In genomic region chr3:14524920-14525660, GRCh38 we compare ENCODE assay signal across 18 cellular contexts. TPM values are rescaled to one million over a fixed set of nuclear protein-coding genes. Genes with fewer than 3 reads are reported as not detected.
A peak's percentile ranks its signal among the peaks of the same experiment; 100 is the strongest.
DNase-seq lines count a peak whose midpoint lies in the region; ATAC-seq and TF ChIP-seq lines count a peak whose summit lies in the region.
"Had no signal": no experiment of that assay in that cellular context is flagged by ENCODE, and none has a peak within 500 bp of the region (broad histone marks: within the 10 kb centered on the region; RNA-seq: fewer than 3 reads in every experiment).

No MANE protein-coding gene starts in this region.

- no peaks in the 10 kb centered on the region for H3K9me2 ChIP-seq in SK-N-SH

- no peak overlapping the region for H4K8ac ChIP-seq in mesendoderm (ENCODE audit: low read depth, low read length)

- POLR2A ChIA-PET in SK-N-SH (lab: Yijun Ruan, JAX) = no interaction called here
- POLR2A ChIA-PET in activated CD8-positive, alpha-beta T cell treated with anti-CD3 and anti-CD28 coated beads, Interleukin-2, amount 10 ng/mL, durations not matched to agents 7 days and 5 days (lab: Charles Lee) = no interaction called here

- H3K9ac ChIP-seq in SK-N-SH (no peak overlapping the region), mesendoderm (ENCODE audit: low read length) (no peak overlapping the region)

- H3K36me3 Mint-ChIP-seq in progenitor cell of endocrine pancreas (ENCODE audit: insufficient read depth) = peaks cover 1% of the 10 kb centered on the region
- no peaks in the 10 kb centered on the region for H3K36me3 Mint-ChIP-seq in activated CD8-positive, alpha-beta T cell treated with anti-CD3 and anti-CD28 coated beads, Interleukin-2, amount 10 ng/mL, durations not matched to agents 7 days and 5 days (ENCODE audit: low read depth)
- H3K36me3 Mint-ChIP-seq: mesothelial cell of epicardium had no signal

- ATAC-seq in SK-N-SH treated with all-trans-retinoic acid at 6 μM for 48 hours = no peak
- ATAC-seq in GM19397 (IDR thresholded peaks at IDR 0.05; ENCODE audit: unreplicated experiment) = no peak
- ATAC-seq in activated CD8-positive, alpha-beta T cell treated with anti-CD3 and anti-CD28 coated beads, Interleukin-2, amount 10 ng/mL, durations not matched to agents 7 days and 5 days = no peak

- no peak for TF ChIP-seq RAD21 in SK-N-SH (IDR thresholded peaks at IDR 0.05; ENCODE audit: low read length)

- H2AFZ ChIP-seq in SK-N-SH (ENCODE audit: low read depth) = no peak overlapping the region

- H3K9me3 Mint-ChIP-seq in progenitor cell of endocrine pancreas (ENCODE audit: low read depth) = peaks cover under 1% of the 10 kb centered on the region
- no peaks in the 10 kb centered on the region for H3K9me3 Mint-ChIP-seq in activated CD8-positive, alpha-beta T cell treated with anti-CD3 and anti-CD28 coated beads, Interleukin-2, amount 10 ng/mL, durations not matched to agents 7 days and 5 days (ENCODE audit: insufficient read depth)
- H3K9me3 Mint-ChIP-seq: activated T-helper 17 cell treated with anti-CD3 and anti-CD28 coated beads, Interleukin-2, amount 50 U/mL, for 72 hours had no signal

- no peak overlapping the region for H2BK5ac ChIP-seq in mesendoderm (ENCODE audit: low read length)

- H3K27ac ChIP-seq in SK-N-SH (ENCODE audit: low read depth in 2 of 2, low read length in 1 of 2) = no peak overlapping the region
- peak overlapping the region; percentile 64 to 76 (median 72) for H3K27ac ChIP-seq in esophagus squamous epithelium
- H3K27ac ChIP-seq in mesendoderm (ENCODE audit: low read depth, low read length) = no peak overlapping the region
- H3K27ac ChIP-seq in suprapubic skin = no peak overlapping the region
- H3K27ac ChIP-seq: 22Rv1, thyroid gland had no signal

- TF ChIP-seq EP300 in SK-N-SH (IDR thresholded peaks at IDR 0.05; ENCODE audit: borderline replicate concordance in 1 of 2, low read depth in 1 of 2, low read length in 1 of 2) = no peak
- no peak for TF ChIP-seq EP300 in suprapubic skin (IDR thresholded peaks at IDR 0.05)

- intact Hi-C loops in esophagus squamous epithelium (cut with DNase I) = no loop called here

- no peak overlapping the region for H3K27ac Mint-ChIP-seq in progenitor cell of endocrine pancreas
- no peak overlapping the region for H3K27ac Mint-ChIP-seq in activated CD8-positive, alpha-beta T cell treated with anti-CD3 and anti-CD28 coated beads, Interleukin-2, amount 10 ng/mL, durations not matched to agents 7 days and 5 days
- H3K27ac Mint-ChIP-seq: activated T-helper 17 cell treated with anti-CD3 and anti-CD28 coated beads, Interleukin-2, amount 50 U/mL, for 72 hours; mesothelial cell of epicardium had no signal

- peak overlapping the region; percentile 14 for H2AK5ac ChIP-seq in mesendoderm (ENCODE audit: low read length)

- no peaks in the 10 kb centered on the region for H3K4me1 Mint-ChIP-seq in progenitor cell of endocrine pancreas (ENCODE audit: low read depth)
- no peaks in the 10 kb centered on the region for H3K4me1 Mint-ChIP-seq in activated CD8-positive, alpha-beta T cell treated with anti-CD3 and anti-CD28 coated beads, Interleukin-2, amount 10 ng/mL, durations not matched to agents 7 days and 5 days (ENCODE audit: low read depth)

- H4K20me1 ChIP-seq in SK-N-SH (ENCODE audit: insufficient read depth) = no peaks in the 10 kb centered on the region

- H3K4me3 ChIP-seq in SK-N-SH (ENCODE audit: low read depth in 2 of 2, low read length in 1 of 2) (no peak overlapping the region), esophagus squamous epithelium (peak overlapping the region in 1 of 4 donors; percentile 35), mesendoderm (ENCODE audit: low read length) (no peak overlapping the region), suprapubic skin (no peak overlapping the region)
- H3K4me3 ChIP-seq: thyroid gland had no signal

- H3K36me3 ChIP-seq in SK-N-SH (replicated peaks in 1 of 2; ENCODE audit: control insufficient read depth in 1 of 2, insufficient read depth in 2 of 2, low read length in 1 of 2) = no peaks in the 10 kb centered on the region
- H3K36me3 ChIP-seq in esophagus squamous epithelium = no peaks in the 10 kb centered on the region
- H3K36me3 ChIP-seq in mesendoderm (ENCODE audit: control insufficient read depth, insufficient read depth, low read length) = no peaks in the 10 kb centered on the region
- no peaks in the 10 kb centered on the region for H3K36me3 ChIP-seq in suprapubic skin
- H3K36me3 ChIP-seq: thyroid gland had no signal

- H3K56ac ChIP-seq in mesendoderm (ENCODE audit: low read length) = peak overlapping the region; percentile 74

- H3K4me1 ChIP-seq in SK-N-SH (ENCODE audit: control insufficient read depth in 1 of 2, insufficient read depth in 2 of 2, low read depth in 1 of 2, low read length in 1 of 2) (no peaks in the 10 kb centered on the region), esophagus squamous epithelium (peaks cover 0 to 29% (median 12%) of the 10 kb centered on the region in 3 donors), mesendoderm (ENCODE audit: control insufficient read depth, low read depth, low read length) (peaks cover 4% of the 10 kb centered on the region), suprapubic skin (peaks cover 10% of the 10 kb centered on the region)
- H3K4me1 ChIP-seq: thyroid gland had no signal

- H3K18ac ChIP-seq in mesendoderm (ENCODE audit: low read length) = peak overlapping the region; percentile 7

- no peak overlapping the region for H2BK15ac ChIP-seq in mesendoderm (replicated peaks; ENCODE audit: low read depth)

- TF ChIP-seq POLR2A in esophagus squamous epithelium (IDR thresholded peaks at IDR 0.05) = no peak
- TF ChIP-seq POLR2A in suprapubic skin (IDR thresholded peaks at IDR 0.05) = no peak

- no peak overlapping the region for H4K5ac ChIP-seq in mesendoderm (ENCODE audit: low read length)

- 49% methylated on average over 5 of the region's 9 CpGs for WGBS in SK-N-SH (ENCODE audit: low lambda C conversion rate)
- WGBS in esophagus squamous epithelium, 2 donors = 68 to 72% methylated on average over 4 to 5 of the region's 9 CpGs
- no CpG with 5 or more reads among the region's 9 CpGs for WGBS in mesendoderm (ENCODE audit: extremely low coverage, insufficient coverage, low lambda C conversion rate)
- 95% methylated on average over 7 of the region's 9 CpGs for WGBS in suprapubic skin

- CTCF ChIA-PET in SK-N-SH (lab: Yijun Ruan, JAX) = interaction anchor here (1.4 to 4.3 kb wide), 2 partner anchors 16 to 25 kb away, joined by 3 to 22 read pairs; no protein-coding TSS in a partner anchor
- CTCF ChIA-PET in activated CD8-positive, alpha-beta T cell treated with anti-CD3 and anti-CD28 coated beads, Interleukin-2, amount 10 ng/mL, durations not matched to agents 7 days and 5 days (lab: Charles Lee) = no interaction called here

- no peaks in the 10 kb centered on the region for H3K79me1 ChIP-seq in mesendoderm (ENCODE audit: low read length)

- TF ChIP-seq CTCF in SK-N-SH (IDR thresholded peaks at IDR 0.05) = no peak
- TF ChIP-seq CTCF in esophagus squamous epithelium (IDR thresholded peaks at IDR 0.05) = no peak
- no peak for TF ChIP-seq CTCF in suprapubic skin (IDR thresholded peaks at IDR 0.05)
- TF ChIP-seq CTCF in progenitor cell of endocrine pancreas (IDR thresholded peaks at IDR 0.05; ENCODE audit: unreplicated experiment) = no peak

- H3K27me3 ChIP-seq in SK-N-SH (ENCODE audit: insufficient read depth) = no peaks in the 10 kb centered on the region; the same call in 1 of the 2 replicates
- H3K27me3 ChIP-seq in esophagus squamous epithelium = no peaks in the 10 kb centered on the region
- H3K27me3 ChIP-seq in mesendoderm (ENCODE audit: insufficient read depth, low read length, poor library complexity) = no peaks in the 10 kb centered on the region
- H3K27me3 ChIP-seq in suprapubic skin = no peaks in the 10 kb centered on the region
- H3K27me3 ChIP-seq: thyroid gland had no signal

- H2BK120ac ChIP-seq in mesendoderm (ENCODE audit: low read depth, low read length) = no peak overlapping the region

- no peak overlapping the region for H3K23ac ChIP-seq in mesendoderm (ENCODE audit: low read length)

- H3K9me3 ChIP-seq in SK-N-SH (no peaks in the 10 kb centered on the region), esophagus squamous epithelium (no peaks in the 10 kb centered on the region), suprapubic skin (peaks cover 2% of the 10 kb centered on the region)
- H3K9me3 ChIP-seq: thyroid gland had no signal

- H3K79me2 ChIP-seq in SK-N-SH (ENCODE audit: insufficient read depth) (no peaks in the 10 kb centered on the region), mesendoderm (ENCODE audit: control insufficient read depth, insufficient read depth, low read length) (no peaks in the 10 kb centered on the region)

- H3K4me2 ChIP-seq in SK-N-SH = no peak overlapping the region
- H3K4me2 ChIP-seq in mesendoderm (ENCODE audit: low read length) = no peak overlapping the region

- peak overlapping the region; percentile 74 for H3K4ac ChIP-seq in mesendoderm (ENCODE audit: low read depth, low read length)

- no peak for DNase-seq in SK-N-SH
- DNase-seq in esophagus squamous epithelium (lab: John Stamatoyannopoulos, UW) = no peak
- DNase-seq in mesendoderm = no peak
- peak; percentile 45 to 53 for DNase-seq in suprapubic skin (ENCODE audit: low spot score in 2 of 2)
- no peak for DNase-seq in progenitor cell of endocrine pancreas (ENCODE audit: low spot score, unreplicated experiment)
- DNase-seq in activated CD8-positive, alpha-beta T cell treated with anti-CD3 and anti-CD28 coated beads, Interleukin-2, amount 10 ng/mL, durations not matched to agents 7 days and 5 days = no peak
- DNase-seq: NCI-H1417 treated with DMSO at 0.1 percent for 48 hours; NK-92 treated with Interleukin-12 subunit alpha and Interleukin-12 subunit beta, amount 100 ng/mL, for 24 hours; nucleus accumbens; thyroid gland had no signal

- no peak overlapping the region for H3K4me3 Mint-ChIP-seq in progenitor cell of endocrine pancreas (ENCODE audit: low read depth)
- H3K4me3 Mint-ChIP-seq in activated CD8-positive, alpha-beta T cell treated with anti-CD3 and anti-CD28 coated beads, Interleukin-2, amount 10 ng/mL, durations not matched to agents 7 days and 5 days = no peak overlapping the region
- H3K4me3 Mint-ChIP-seq: activated T-helper 17 cell treated with anti-CD3 and anti-CD28 coated beads, Interleukin-2, amount 50 U/mL, for 72 hours; mesothelial cell of epicardium; WTC11 had no signal

- H3F3A ChIP-seq in SK-N-SH (replicated peaks; ENCODE audit: insufficient read depth) = no peaks in the 10 kb centered on the region

- peaks cover 11% of the 10 kb centered on the region for H3K27me3 Mint-ChIP-seq in progenitor cell of endocrine pancreas
- H3K27me3 Mint-ChIP-seq in activated CD8-positive, alpha-beta T cell treated with anti-CD3 and anti-CD28 coated beads, Interleukin-2, amount 10 ng/mL, durations not matched to agents 7 days and 5 days (ENCODE audit: low read depth) = peaks cover 7% of the 10 kb centered on the region

RNA-seq across cellular contexts. Expression of gene GRIP2, which starts 15.1 kb away (rescaled TPM):
- polyA plus RNA-seq in SK-N-SH (2012; rRNA removed) = 0.15 and 0.26 TPM in 2 replicates
- 0.12 and 0.15 TPM in 2 replicates for polyA plus RNA-seq in SK-N-SH (2012; cell fraction: cytosol; rRNA removed)
- 0.55 and 0.83 TPM in 2 replicates for polyA plus RNA-seq in SK-N-SH (2012; cell fraction: nucleus; rRNA removed)
- total RNA-seq in esophagus squamous epithelium (1 to 10 TPM in 1 of 4 donors, under 1 TPM in 3; 0.23 to 2.9 (median 0.53) TPM), suprapubic skin (1 to 10 TPM in 2 of 4 donors, under 1 TPM in 2; 0.65 to 5.8 (median 3.0) TPM), progenitor cell of endocrine pancreas (11.2 and 11.6 TPM in 2 replicates)
- 0.66 TPM for polyA plus RNA-seq in mesendoderm (2013, experiment 1 of 2)
- 0.64 TPM for polyA plus RNA-seq in mesendoderm (2013, experiment 2 of 2)
- total RNA-seq in activated CD8-positive, alpha-beta T cell treated with anti-CD3 and anti-CD28 coated beads, Interleukin-2, amount 10 ng/mL, durations not matched to agents 7 days and 5 days = not detected
- total RNA-seq: activated CD8-positive, alpha-beta memory T cell treated with anti-CD3 and anti-CD28 coated beads for 36 hours; endothelial cell of umbilical vein had no signal
- polyA plus RNA-seq: endothelial cell of umbilical vein had no signal

Comparison
In these comparisons a context has a peak if more than half of its experiments do, and no peak if none do; other contexts are left out.
1. DNase-seq: peak in suprapubic skin (2 of 2); none in SK-N-SH (single experiment), esophagus squamous epithelium (single experiment), mesendoderm (single experiment), progenitor cell of endocrine pancreas (single experiment) and activated CD8-positive, alpha-beta T cell treated with anti-CD3 and anti-CD28 coated beads, Interleukin-2, amount 10 ng/mL, durations not matched to agents 7 days and 5 days (single experiment).
2. H3K27ac ChIP-seq: peak in esophagus squamous epithelium (4 of 4); none in SK-N-SH (0 of 2), mesendoderm (single experiment) and suprapubic skin (single experiment).